In the genomic region with DNA sequence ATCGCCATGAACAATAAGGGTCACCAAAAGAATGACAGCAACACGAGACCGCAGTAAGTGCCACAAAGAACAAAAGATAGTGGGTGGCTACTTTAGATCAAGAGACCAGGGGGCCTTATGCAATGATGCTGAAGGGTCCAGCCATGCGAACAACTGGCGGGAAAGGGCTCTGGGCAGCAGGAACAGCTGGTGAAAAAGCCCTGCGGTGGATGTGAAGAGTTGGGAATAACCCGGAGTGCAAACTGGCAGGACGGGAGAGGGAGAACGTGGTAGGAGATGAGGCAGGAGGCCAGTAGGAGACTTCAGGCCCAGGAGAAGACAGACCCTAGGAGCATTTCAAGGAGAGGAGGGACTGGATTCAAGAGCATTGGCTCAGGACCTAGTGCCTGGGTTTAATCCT, we compare ENCODE assay signal across 19 cellular contexts.
DNase-seq lines count a peak whose midpoint lies in the region; ATAC-seq, FAIRE-seq and TF ChIP-seq lines count a peak whose summit lies in the region.
"Had no signal": no experiment of that assay in that cellular context is flagged by ENCODE, and none has a peak within 500 bp of the region (broad histone marks: within the 10 kb centered on the region; RNA-seq: fewer than 3 reads in every experiment).

No MANE protein-coding gene starts in this region.

- no peak overlapping the region for H3K4me2 ChIP-seq in Karpas-422 (ENCODE audit: low read depth, low read length, poor library complexity, severe bottlenecking)

- H3K4me3 Mint-ChIP-seq in central memory CD8-positive, alpha-beta T cell, result no peak overlapping the region
- no peak overlapping the region for H3K4me3 Mint-ChIP-seq in nephron
- H3K4me3 Mint-ChIP-seq in stimulated activated effector memory CD8-positive, alpha-beta T cell treated with anti-CD3 and anti-CD28 coated beads, Interleukin-12 subunit alpha, Interleukin-12 subunit beta, amount 100 ng/mL, for 72 hours, result no peak overlapping the region
- H3K4me3 Mint-ChIP-seq: CD8-positive, alpha-beta memory T cell had no signal

- no peak overlapping the region for H3K4me3 ChIP-seq in Karpas-422 (ENCODE audit: low read length)
- H3K4me3 ChIP-seq: Peyer's patch had no signal

- peaks cover 4% of the 10 kb centered on the region for H3K4me1 Mint-ChIP-seq in central memory CD8-positive, alpha-beta T cell
- peaks cover 85% of the 10 kb centered on the region for H3K4me1 Mint-ChIP-seq in nephron
- peaks cover 6% of the 10 kb centered on the region for H3K4me1 Mint-ChIP-seq in stimulated activated effector memory CD8-positive, alpha-beta T cell treated with anti-CD3 and anti-CD28 coated beads, Interleukin-12 subunit alpha, Interleukin-12 subunit beta, amount 100 ng/mL, for 72 hours

- H3K36me3 Mint-ChIP-seq in central memory CD8-positive, alpha-beta T cell (ENCODE audit: insufficient read depth), result peaks cover 9% of the 10 kb centered on the region
- H3K36me3 Mint-ChIP-seq in nephron (ENCODE audit: low read depth), result peaks cover 51% of the 10 kb centered on the region
- H3K36me3 Mint-ChIP-seq in stimulated activated effector memory CD8-positive, alpha-beta T cell treated with anti-CD3 and anti-CD28 coated beads, Interleukin-12 subunit alpha, Interleukin-12 subunit beta, amount 100 ng/mL, for 72 hours, result peaks cover 39% of the 10 kb centered on the region

- no peak for ATAC-seq in central memory CD8-positive, alpha-beta T cell (replicated peaks; ENCODE audit: extremely low read depth, poor library complexity, severe bottlenecking)
- no peak for ATAC-seq in stimulated activated effector memory CD8-positive, alpha-beta T cell treated with anti-CD3 and anti-CD28 coated beads, Interleukin-12 subunit alpha, Interleukin-12 subunit beta, amount 100 ng/mL, for 72 hours
- ATAC-seq in HG03139 (IDR thresholded peaks at IDR 0.05; ENCODE audit: unreplicated experiment) (no peak), HG02642 (IDR thresholded peaks at IDR 0.05; ENCODE audit: poor library complexity, unreplicated experiment) (no peak)

- H3K36me3 ChIP-seq in Karpas-422 (ENCODE audit: insufficient read depth, low read length), result no peaks in the 10 kb centered on the region

- no peaks in the 10 kb centered on the region for H3K79me2 ChIP-seq in Karpas-422 (ENCODE audit: low read length)

- no peaks in the 10 kb centered on the region for H3K9me3 ChIP-seq in Karpas-422 (ENCODE audit: low read length)
- H3K9me3 ChIP-seq: Peyer's patch had no signal

- H3K9ac ChIP-seq in Karpas-422 (ENCODE audit: low read length), result no peak overlapping the region

- peak overlapping the region; percentile 39 for H3K27ac Mint-ChIP-seq in central memory CD8-positive, alpha-beta T cell (ENCODE audit: low read depth)
- peak overlapping the region; percentile 55 to 89 (median 88) for H3K27ac Mint-ChIP-seq in nephron
- peak overlapping the region; percentile 58 for H3K27ac Mint-ChIP-seq in stimulated activated effector memory CD8-positive, alpha-beta T cell treated with anti-CD3 and anti-CD28 coated beads, Interleukin-12 subunit alpha, Interleukin-12 subunit beta, amount 100 ng/mL, for 72 hours

- no peaks in the 10 kb centered on the region for H4K20me1 ChIP-seq in Karpas-422 (ENCODE audit: insufficient read depth, low read depth, low read length)

- no peak for TF ChIP-seq CTCF in nephron (IDR thresholded peaks at IDR 0.05; ENCODE audit: unreplicated experiment in 3 of 3)

- H3K27me3 Mint-ChIP-seq in central memory CD8-positive, alpha-beta T cell, result no peaks in the 10 kb centered on the region
- no peaks in the 10 kb centered on the region for H3K27me3 Mint-ChIP-seq in nephron (ENCODE audit: low read depth)

- no peak for FAIRE-seq in HTR-8/SVneo (lab: Jason Lieb, UNC)

- H3K9me3 Mint-ChIP-seq in central memory CD8-positive, alpha-beta T cell, result no peaks in the 10 kb centered on the region
- H3K9me3 Mint-ChIP-seq in nephron, result no peaks in the 10 kb centered on the region
- no peaks in the 10 kb centered on the region for H3K9me3 Mint-ChIP-seq in stimulated activated effector memory CD8-positive, alpha-beta T cell treated with anti-CD3 and anti-CD28 coated beads, Interleukin-12 subunit alpha, Interleukin-12 subunit beta, amount 100 ng/mL, for 72 hours
- H3K9me3 Mint-ChIP-seq: CD8-positive, alpha-beta memory T cell had no signal

- peak; percentile 6 for DNase-seq in Karpas-422
- no peak for DNase-seq in central memory CD8-positive, alpha-beta T cell (ENCODE audit: low spot score in 2 of 2)
- DNase-seq in stimulated activated effector memory CD8-positive, alpha-beta T cell treated with anti-CD3 and anti-CD28 coated beads, Interleukin-12 subunit alpha, Interleukin-12 subunit beta, amount 100 ng/mL, for 72 hours (ENCODE audit: low spot score in 2 of 2), result no peak
- no peak for DNase-seq in DMS153 (lab: John Stamatoyannopoulos, UW)
- DNase-seq in HTR-8/SVneo (ENCODE audit: insufficient read length, low spot score), result no peak
- DNase-seq: ACHN; C1 segment of cervical spinal cord; CD8-positive, alpha-beta memory T cell; H7; NCI-H1092 treated with DMSO at 0.1 percent for 48 hours; NCI-H146; NCI-H2029 treated with DMSO at 0.1 percent for 48 hours; NCI-H446; NCI-H69; NK-92 treated with Interleukin-12 subunit alpha and Interleukin-12 subunit beta, amount 100 ng/mL, for 24 hours; Peyer's patch had no signal

- no peaks in the 10 kb centered on the region for H3K27me3 ChIP-seq in Karpas-422 (ENCODE audit: low read length)
- H3K27me3 ChIP-seq: Peyer's patch had no signal

- H3K9me2 ChIP-seq in Karpas-422 (replicated peaks; ENCODE audit: insufficient read depth, low read length), result no peaks in the 10 kb centered on the region

- H3K4me1 ChIP-seq in Karpas-422 (ENCODE audit: low read length), result no peaks in the 10 kb centered on the region

- no peak overlapping the region for H2AFZ ChIP-seq in Karpas-422 (ENCODE audit: low read length)

- no peak overlapping the region for H3K27ac ChIP-seq in Karpas-422 (ENCODE audit: low read length)
